ENCODE assay signal across 12 cellular contexts in the genomic region with DNA sequence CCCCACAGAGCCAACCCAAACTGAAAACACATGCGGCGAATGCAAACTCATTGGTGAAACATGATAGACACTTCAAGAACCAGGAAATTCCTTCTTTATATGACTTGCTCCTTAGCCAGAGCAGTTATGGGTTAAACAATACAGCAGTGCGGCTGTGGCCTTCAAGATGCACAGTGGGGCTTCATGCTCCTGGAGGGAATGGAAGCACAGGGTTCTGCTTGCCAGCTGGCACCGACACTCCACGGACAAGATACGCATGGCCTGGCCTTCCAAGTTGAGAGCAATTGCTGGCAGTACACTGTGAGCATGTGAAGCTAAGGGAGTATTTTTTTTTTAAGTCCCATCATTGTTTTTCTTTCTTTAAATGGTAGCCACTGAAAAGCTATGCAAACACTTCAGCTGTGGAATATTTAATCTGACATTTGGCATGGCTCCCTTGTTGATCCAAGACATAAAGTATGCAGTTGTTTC.
DNase-seq lines count a peak whose midpoint lies in the region; ATAC-seq and TF ChIP-seq lines count a peak whose summit lies in the region.
"Had no signal": no experiment of that assay in that cellular context is flagged by ENCODE, and none has a peak within 500 bp of the region (broad histone marks: within the 10 kb centered on the region; RNA-seq: fewer than 3 reads in every experiment).

No MANE protein-coding gene starts in this region.

- peaks cover 12% of the 10 kb centered on the region for H3K9me3 Mint-ChIP-seq in activated CD8-positive, alpha-beta T cell treated with anti-CD3 and anti-CD28 coated beads for 36 hours

- POLR2A ChIA-PET in activated CD8-positive, alpha-beta T cell treated with anti-CD3 and anti-CD28 coated beads for 36 hours (lab: Charles Lee), result no interaction called here

- no peak overlapping the region for H3K27ac ChIP-seq in psoas muscle

- no peak for TF ChIP-seq CTCF in foreskin fibroblast (IDR thresholded peaks at IDR 0.05; ENCODE audit: low read depth, low read length)
- no peak for TF ChIP-seq CTCF in psoas muscle (IDR thresholded peaks at IDR 0.05)
- no peak for TF ChIP-seq CTCF in GM20000 (IDR thresholded peaks at IDR 0.05; ENCODE audit: extremely low read depth, missing control alignments)
- no peak for TF ChIP-seq CTCF in activated CD8-positive, alpha-beta T cell treated with anti-CD3 and anti-CD28 coated beads for 36 hours (IDR thresholded peaks at IDR 0.05)

- H3K27ac Mint-ChIP-seq in activated CD8-positive, alpha-beta T cell treated with anti-CD3 and anti-CD28 coated beads for 36 hours, result no peak overlapping the region

- ATAC-seq in psoas muscle, result peak; percentile 74 to 95 (median 89)
- ATAC-seq in activated CD8-positive, alpha-beta T cell treated with anti-CD3 and anti-CD28 coated beads for 36 hours, result no peak

- no peaks in the 10 kb centered on the region for H3K9me3 ChIP-seq in psoas muscle

- H3K27me3 ChIP-seq in psoas muscle (ENCODE audit: insufficient read depth in 3 of 3, low read length in 2 of 3), result no peaks in the 10 kb centered on the region

- DNase-seq in DMS153 (lab: John Stamatoyannopoulos, UW), result peak; percentile 45
- peak; percentile 57 for DNase-seq in NCI-H748 (lab: John Stamatoyannopoulos, UW; ENCODE audit: unreplicated experiment)
- peak; percentile 83 to 91 for DNase-seq in foreskin fibroblast
- peak; percentile 83 to 88 for DNase-seq in psoas muscle
- DNase-seq in GM20000 (ENCODE audit: low spot score), result no peak
- DNase-seq in activated CD8-positive, alpha-beta T cell treated with anti-CD3 and anti-CD28 coated beads for 36 hours, result no peak
- no peak for DNase-seq in activated effector memory CD4-positive, alpha-beta T cell treated with Interleukin-2 at 50 U/mL for 16 hours
- no peak for DNase-seq in T-helper 1 cell
- DNase-seq: activated naive CD4-positive, alpha-beta T cell treated with Interleukin-2 at 50 U/mL for 16 hours; IMR-90; SIG-M5; stimulated activated CD4-positive, alpha-beta T cell treated with anti-CD3 and anti-CD28 coated beads, Interleukin-4, amount 100 ng/mL, for 1 hour had no signal

- H3K36me3 ChIP-seq in psoas muscle (ENCODE audit: insufficient read depth in 1 of 2, low read depth in 1 of 2), result no peaks in the 10 kb centered on the region

- H3K4me1 ChIP-seq in psoas muscle, result peaks cover 15% of the 10 kb centered on the region

- H3K4me1 Mint-ChIP-seq in activated CD8-positive, alpha-beta T cell treated with anti-CD3 and anti-CD28 coated beads for 36 hours (ENCODE audit: low read depth), result no peaks in the 10 kb centered on the region

- WGBS in psoas muscle, 3 donors, result 20 to 40% (median 29%) methylated on average over 6 of the region's 6 CpGs

- H3K4me3 Mint-ChIP-seq in activated CD8-positive, alpha-beta T cell treated with anti-CD3 and anti-CD28 coated beads for 36 hours, result no peak overlapping the region

- H3K36me3 Mint-ChIP-seq in activated CD8-positive, alpha-beta T cell treated with anti-CD3 and anti-CD28 coated beads for 36 hours (ENCODE audit: low read depth), result no peaks in the 10 kb centered on the region

- H3K4me3 ChIP-seq in foreskin fibroblast (ENCODE audit: low read depth in 1 of 2, low read length in 2 of 2) (no peak overlapping the region), psoas muscle (peak overlapping the region; percentile 17)

- intact Hi-C loops in psoas muscle (cut with DNase I), result no loop called here
- intact Hi-C loops in activated CD8-positive, alpha-beta T cell treated with anti-CD3 and anti-CD28 coated beads for 36 hours (cut with micrococcal nuclease), result no loop called here

- CTCF ChIA-PET in activated CD8-positive, alpha-beta T cell treated with anti-CD3 and anti-CD28 coated beads for 36 hours (lab: Charles Lee), result no interaction called here

- H3K27me3 Mint-ChIP-seq in activated CD8-positive, alpha-beta T cell treated with anti-CD3 and anti-CD28 coated beads for 36 hours, result no peaks in the 10 kb centered on the region

Comparison
In these comparisons a context has a peak if more than half of its experiments do, and no peak if none do; other contexts are left out.
1. DNase-seq: peak in DMS153 (single experiment), NCI-H748 (single experiment), foreskin fibroblast (2 of 2) and psoas muscle (2 of 2); none in GM20000 (single experiment), activated CD8-positive, alpha-beta T cell treated with anti-CD3 and anti-CD28 coated beads for 36 hours (single experiment), activated effector memory CD4-positive, alpha-beta T cell treated with Interleukin-2 at 50 U/mL for 16 hours (single experiment) and T-helper 1 cell (0 of 5).